Comparison of ENCODE assay signal across 10 cellular contexts in genomic region chr2:113521492-113521891, GRCh38. TPM values are rescaled to one million over a fixed set of nuclear protein-coding genes. Genes with fewer than 3 reads are reported as not detected.
"Had no signal": no experiment of that assay in that cellular context is flagged by ENCODE, and none has a peak within 500 bp of the region (broad histone marks: within the 10 kb centered on the region; RNA-seq: fewer than 3 reads in every experiment).

No MANE protein-coding gene starts in this region.

RNA-seq across cellular contexts. Expression of gene FOXD4L1, which starts 23.0 kb away (rescaled TPM):
- total RNA-seq: chondrocyte, colonic mucosa, dermis microvascular lymphatic vessel endothelial cell, endothelial cell of umbilical vein, epithelial cell of proximal tubule, glomerular endothelial cell, kidney epithelial cell had no signal
- polyA plus RNA-seq: fibroblast of lung; liver; naive thymus-derived CD4-positive, alpha-beta T cell had no signal
